In the genomic region with DNA sequence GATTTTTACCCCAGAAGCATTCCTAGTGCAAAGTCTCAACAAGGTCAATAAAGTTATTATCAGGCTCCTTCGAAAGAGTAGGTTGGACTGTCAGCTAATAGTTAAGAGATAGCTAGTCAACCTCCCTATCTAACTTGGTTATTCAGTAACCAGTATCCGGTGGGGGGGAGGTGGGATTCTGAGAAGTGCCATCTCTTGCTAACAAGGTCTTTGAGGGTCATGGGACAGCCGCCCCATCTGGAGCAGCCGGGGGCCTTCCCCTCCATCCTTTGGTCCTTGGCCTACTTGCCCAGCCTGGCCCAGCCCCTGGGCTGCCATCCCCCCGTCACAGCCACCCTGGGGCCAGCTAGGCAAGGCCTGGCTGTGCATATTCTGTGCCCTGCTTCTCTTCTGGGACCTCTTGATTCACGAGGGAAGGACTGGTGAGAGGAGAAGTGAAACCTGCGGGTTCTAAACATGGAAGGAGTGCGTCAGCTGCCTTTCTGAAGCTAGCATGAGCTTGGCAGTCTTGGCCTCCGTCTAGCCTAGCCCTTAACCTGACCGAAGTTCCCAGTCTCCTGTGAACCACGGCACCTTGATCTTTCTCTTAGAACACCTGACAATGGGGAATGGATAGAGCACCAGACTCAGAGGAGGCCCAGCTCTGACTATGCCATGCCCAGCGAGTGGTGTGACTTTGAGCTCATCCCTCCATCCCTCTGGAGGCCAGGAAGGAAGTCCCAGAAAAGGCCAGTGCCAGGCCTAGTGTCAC, we compare ENCODE assay signal across 9 cellular contexts. TPM values are rescaled to one million over a fixed set of nuclear protein-coding genes. Genes with fewer than 3 reads are reported as not detected.
A peak's percentile ranks its signal among the peaks of the same experiment; 100 is the strongest.
DNase-seq lines count a peak whose midpoint lies in the region; ATAC-seq and TF ChIP-seq lines count a peak whose summit lies in the region.
"Had no signal": no experiment of that assay in that cellular context is flagged by ENCODE, and none has a peak within 500 bp of the region (broad histone marks: within the 10 kb centered on the region; RNA-seq: fewer than 3 reads in every experiment).

No MANE protein-coding gene starts in this region.

- H3K4me1 ChIP-seq in BLaER1 (peaks cover 66% of the 10 kb centered on the region), esophagus muscularis mucosa (peaks cover 0 to 16% (median 3%) of the 10 kb centered on the region in 4 donors), PC-3 (ENCODE audit: insufficient read depth, low read length) (peaks cover 40% of the 10 kb centered on the region), stomach (peaks cover 8 to 37% (median 17%) of the 10 kb centered on the region in 4 donors)

- H3K4me2 ChIP-seq in BLaER1 (peak overlapping the region; percentile 83), PC-3 (ENCODE audit: low read length) (no peak overlapping the region)

- CTCF ChIA-PET in PC-3 (lab: Charles Lee), result no interaction called here

- peak; percentile 67 for ATAC-seq in GM19463 (IDR thresholded peaks at IDR 0.05; ENCODE audit: unreplicated experiment)
- peak; percentile 82 for ATAC-seq in HG03354 (IDR thresholded peaks at IDR 0.05; ENCODE audit: poor library complexity, severe bottlenecking, unreplicated experiment)
- no peak for ATAC-seq in PC-3
- ATAC-seq: body of pancreas had no signal

- H3K4me3 ChIP-seq in BLaER1 (0 out of 2 replicates have a peak overlapping the region, but pooled peaks have one; percentile 15), esophagus muscularis mucosa (no peak overlapping the region), PC-3 (ENCODE audit: low read length) (no peak overlapping the region), stomach (no peak overlapping the region)
- H3K4me3 ChIP-seq: body of pancreas had no signal

- no TSS peak for BruUV-seq in PC-3 (replicated peaks; lab: Mats Ljungman, UMichigan)

- intact Hi-C loops in esophagus muscularis mucosa (cut with DNase I), result no loop called here
- intact Hi-C loops in PC-3 (cut with micrococcal nuclease), result no loop called here
- intact Hi-C loops in stomach (cut with DNase I; ENCODE audit: low total_unique reads), result no loop called here

- WGBS in esophagus muscularis mucosa, result 88% methylated on average over 11 of the region's 12 CpGs
- WGBS in stomach, 5 donors, result 76 to 85% (median 77%) methylated on average over 11 to 12 of the region's 12 CpGs

- H3K9me3 ChIP-seq in BLaER1 (no peaks in the 10 kb centered on the region), esophagus muscularis mucosa (no peaks in the 10 kb centered on the region), PC-3 (ENCODE audit: low read length) (no peaks in the 10 kb centered on the region), stomach (no peaks in the 10 kb centered on the region)
- H3K9me3 ChIP-seq: body of pancreas had no signal

- TF ChIP-seq POLR2A in esophagus muscularis mucosa (IDR thresholded peaks at IDR 0.05; ENCODE audit: low read depth), result no peak
- TF ChIP-seq POLR2A in stomach (IDR thresholded peaks at IDR 0.05), result no peak

- POLR2A ChIA-PET in PC-3 (lab: Charles Lee; ENCODE audit: unreplicated experiment), result interaction anchor here (0.6 kb wide), 1 partner anchor 100 kb away, joined by 7 read pairs; no protein-coding TSS in a partner anchor

- H3K27ac ChIP-seq in BLaER1 (peak overlapping the region; percentile 77), esophagus muscularis mucosa (replicated peaks in 1 of 4) (peak overlapping the region; percentile 1 to 34 (median 20)), PC-3 (ENCODE audit: low read length) (no peak overlapping the region), stomach (peak overlapping the region in 2 of 5 donors; percentile 52 to 67)

- H4K20me1 ChIP-seq in BLaER1 (no peaks in the 10 kb centered on the region), PC-3 (ENCODE audit: low read length) (no peaks in the 10 kb centered on the region)

- TF ChIP-seq CTCF in esophagus muscularis mucosa (IDR thresholded peaks at IDR 0.05) (no peak), PC-3 (conservative IDR thresholded peaks at IDR 0.05; ENCODE audit: low read depth, low read length) (no peak), stomach (IDR thresholded peaks at IDR 0.05) (no peak)

- TF ChIP-seq EP300 in esophagus muscularis mucosa (IDR thresholded peaks at IDR 0.05) (no peak), stomach (IDR thresholded peaks at IDR 0.05) (no peak)

- no peaks in the 10 kb centered on the region for H3F3A ChIP-seq in PC-3 (ENCODE audit: low read length, unreplicated experiment)

- H3K27me3 ChIP-seq in BLaER1 (no peaks in the 10 kb centered on the region), esophagus muscularis mucosa (peaks cover 0 to 50% (median 0%) of the 10 kb centered on the region in 4 donors), PC-3 (ENCODE audit: low read length) (no peaks in the 10 kb centered on the region), stomach (peaks cover 0 to 11% (median 0%) of the 10 kb centered on the region in 3 donors)
- H3K27me3 ChIP-seq: body of pancreas had no signal

- H2AFZ ChIP-seq in PC-3 (ENCODE audit: low read length), result no peak overlapping the region

- H3K36me3 ChIP-seq in BLaER1 (no peaks in the 10 kb centered on the region), esophagus muscularis mucosa (no peaks in the 10 kb centered on the region), PC-3 (ENCODE audit: low read depth, low read length) (no peaks in the 10 kb centered on the region), stomach (no peaks in the 10 kb centered on the region)

- no peak for DNase-seq in esophagus muscularis mucosa (ENCODE audit: extremely low spot score)
- no peak for DNase-seq in PC-3
- DNase-seq in DMS79 (lab: John Stamatoyannopoulos, UW), result no peak
- no peak for DNase-seq in RKO (ENCODE audit: low spot score)
- no peak for DNase-seq in stomach

- no peaks in the 10 kb centered on the region for H3K79me2 ChIP-seq in PC-3 (ENCODE audit: low read length)

- H3K9ac ChIP-seq in BLaER1 (peak overlapping the region; percentile 17; the same call in 1 of the 2 replicates), PC-3 (ENCODE audit: low read length) (no peak overlapping the region)

- no peaks in the 10 kb centered on the region for H3K9me2 ChIP-seq in PC-3 (replicated peaks; ENCODE audit: low read length)

RNA-seq across cellular contexts. Expression of a gene that starts 9.3 kb away (rescaled TPM):
- total RNA-seq in esophagus muscularis mucosa, result 10 to 100 TPM in 2 of 4 donors, 1 to 10 TPM in 2; 6.6 to 12.9 (median 8.9) TPM
- 9.0 and 10.2 TPM in 2 replicates for total RNA-seq in PC-3 (2014; rRNA removed)
- total RNA-seq in stomach, result 1 to 10 TPM in 2 of 5 donors, under 1 TPM in 1, not detected in 2; 0.87 to 5.3 (median 3.9) TPM
- polyA plus RNA-seq in stomach, result 1 to 10 TPM; 2.1 to 4.9 (median 2.6) TPM

RNA-seq across cellular contexts. Expression of a gene that starts 39.0 kb away (rescaled TPM):
- total RNA-seq in esophagus muscularis mucosa (10 to 100 TPM; 13.1 to 20.4 (median 15.5) TPM), PC-3 (2014; rRNA removed) (33.6 and 37.0 TPM in 2 replicates), stomach (10 to 100 TPM in 2 of 5 donors, 1 to 10 TPM in 2, under 1 TPM in 1; 0.87 to 16.2 (median 8.0) TPM)
- polyA plus RNA-seq in stomach, result 10 to 100 TPM; 16.1 to 21.1 (median 19.2) TPM
